In the genomic region with DNA sequence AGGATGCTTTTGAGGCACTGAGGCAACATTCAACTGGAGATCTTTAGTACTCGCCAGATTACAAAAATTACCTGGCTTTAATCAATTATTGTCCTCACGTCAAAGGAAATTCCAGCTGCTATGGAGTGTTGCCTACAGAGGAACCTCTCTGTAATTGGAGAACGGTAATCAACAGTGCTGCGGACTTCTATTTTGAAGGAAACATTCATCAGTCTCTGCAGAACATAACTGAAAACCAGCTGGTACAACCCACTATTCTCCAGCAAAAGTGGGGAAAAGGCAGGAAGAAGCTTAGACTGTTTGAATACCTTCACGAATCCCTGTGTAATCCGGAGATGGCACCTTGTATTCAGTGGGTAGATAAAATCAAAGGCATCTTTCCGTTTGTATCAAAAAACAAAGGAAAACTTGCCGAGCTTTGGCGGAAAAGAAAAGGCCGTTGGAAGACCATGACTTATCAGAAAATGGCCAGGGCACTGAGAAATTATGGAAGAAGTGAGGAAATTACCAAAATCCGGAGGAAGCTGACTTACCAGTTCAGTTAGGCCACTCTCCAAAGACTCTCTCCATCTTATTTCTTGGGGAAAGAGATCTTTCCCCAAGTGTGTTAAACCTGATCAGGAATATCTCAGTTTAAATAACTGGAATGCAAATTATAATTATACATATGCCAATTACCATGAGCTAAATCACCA, we compare ENCODE assay signal across 20 cellular contexts. TPM values are rescaled to one million over a fixed set of nuclear protein-coding genes. Genes with fewer than 3 reads are reported as not detected.
DNase-seq lines count a peak whose midpoint lies in the region; FAIRE-seq and TF ChIP-seq lines count a peak whose summit lies in the region.
"Had no signal": no experiment of that assay in that cellular context is flagged by ENCODE, and none has a peak within 500 bp of the region (broad histone marks: within the 10 kb centered on the region; RNA-seq: fewer than 3 reads in every experiment).

No MANE protein-coding gene starts in this region.

- H3K36me3 ChIP-seq in mammary epithelial cell (ENCODE audit: insufficient read depth, low read length) (no peaks in the 10 kb centered on the region), endothelial cell of umbilical vein (ENCODE audit: control insufficient read depth in 2 of 2, extremely low read depth in 1 of 2, insufficient read depth in 2 of 2, low read length in 2 of 2) (no peaks in the 10 kb centered on the region)

- CTCF ChIA-PET in mammary epithelial cell (lab: Charles Lee; ENCODE audit: low non-redundant PET) (no interaction called here), MCF 10A (lab: Yijun Ruan, JAX) (no interaction called here), endothelial cell of umbilical vein (lab: Charles Lee) (interaction anchor here (0.8 to 1.2 kb wide), 2 partner anchors 10 to 348 kb away, joined by 3 to 4 read pairs; no protein-coding TSS in a partner anchor)

- H3K4me3 ChIP-seq in mammary epithelial cell (replicated peaks in 1 of 3; ENCODE audit: insufficient read depth in 1 of 3, low read depth in 2 of 3, low read length in 3 of 3): no peak overlapping the region
- no peak overlapping the region for H3K4me3 ChIP-seq in endothelial cell of umbilical vein (replicated peaks in 1 of 3; ENCODE audit: insufficient read depth in 1 of 3, low read depth in 1 of 3, low read length in 3 of 3)

- H3K9me3 ChIP-seq in mammary epithelial cell (replicated peaks; ENCODE audit: insufficient read depth, low read length) (no peaks in the 10 kb centered on the region), endothelial cell of umbilical vein (replicated peaks; ENCODE audit: control insufficient read depth, insufficient read depth, low read length) (no peaks in the 10 kb centered on the region)
- H3K9me3 ChIP-seq: Caco-2 had no signal

- FAIRE-seq in endothelial cell of umbilical vein (lab: Jason Lieb, UNC): no peak
- FAIRE-seq: GM19239 had no signal

- in situ Hi-C loops in mammary epithelial cell (cut with MboI; ENCODE audit: low sequenced_read_pairs in 2 of 2): no loop called here

- BruUV-seq in mammary epithelial cell (replicated peaks; lab: Mats Ljungman, UMichigan) (no TSS peak), MCF 10A (replicated peaks; lab: Mats Ljungman, UMichigan) (no TSS peak), endothelial cell of umbilical vein (replicated peaks; lab: Mats Ljungman, UMichigan) (TSS peak; percentile 78)

- POLR2A ChIA-PET in MCF 10A (lab: Yijun Ruan, JAX): interaction anchor here (1.1 to 1.6 kb wide), 2 partner anchors 52 to 66 kb away, joined by 3 to 5 read pairs; a partner anchor contains a TSS
- POLR2A ChIA-PET in endothelial cell of umbilical vein (lab: Charles Lee): no interaction called here

- no peaks in the 10 kb centered on the region for H3K27me3 ChIP-seq in mammary epithelial cell (ENCODE audit: insufficient read depth, low read length)
- no peaks in the 10 kb centered on the region for H3K27me3 ChIP-seq in endothelial cell of umbilical vein (ENCODE audit: control insufficient read depth in 2 of 2, insufficient read depth in 2 of 2, low read length in 2 of 2)

- dilution Hi-C loops in mammary epithelial cell (cut with HindIII; ENCODE audit: low sequenced_read_pairs): no loop called here
- dilution Hi-C loops in endothelial cell of umbilical vein (cut with MboI; ENCODE audit: extremely low pct_ligation_motif_present, low sequenced_read_pairs): no loop called here

- no peaks in the 10 kb centered on the region for H3K9me1 ChIP-seq in endothelial cell of umbilical vein (replicated peaks; ENCODE audit: control insufficient read depth, extremely low read depth, insufficient read depth, low read length)

- H3K9me3 Mint-ChIP-seq in MCF 10A (ENCODE audit: unreplicated experiment): no peaks in the 10 kb centered on the region
- H3K9me3 Mint-ChIP-seq in activated CD4-positive, alpha-beta T cell treated with anti-CD3 and anti-CD28 coated beads, Interleukin-2, amount 10 ng/mL, durations not matched to agents 24 days and 14 days: peaks cover 4% of the 10 kb centered on the region
- H3K9me3 Mint-ChIP-seq: CD8-positive, alpha-beta memory T cell had no signal

- intact Hi-C loops in mammary epithelial cell (cut with micrococcal nuclease) (no loop called here), MCF 10A (cut with micrococcal nuclease) (no loop called here), endothelial cell of umbilical vein (cut with micrococcal nuclease) (loop anchor here (2.0 kb wide), 1 partner anchor 52 kb away; a partner anchor contains a TSS)
- intact Hi-C loops in activated CD4-positive, alpha-beta T cell treated with anti-CD3 and anti-CD28 coated beads, Interleukin-2, amount 10 ng/mL, durations not matched to agents 24 days and 14 days (cut with micrococcal nuclease): no loop called here

- peaks cover 4% of the 10 kb centered on the region for H3K4me1 Mint-ChIP-seq in MCF 10A (ENCODE audit: insufficient read depth, unreplicated experiment)
- H3K4me1 Mint-ChIP-seq in activated CD4-positive, alpha-beta T cell treated with anti-CD3 and anti-CD28 coated beads, Interleukin-2, amount 10 ng/mL, durations not matched to agents 24 days and 14 days: peaks cover 37% of the 10 kb centered on the region

- TF ChIP-seq POLR2A in endothelial cell of umbilical vein (IDR thresholded peaks at IDR 0.05; ENCODE audit: low read depth, low read length): no peak

- H3K4me3 Mint-ChIP-seq in MCF 10A (ENCODE audit: unreplicated experiment): no peak overlapping the region
- no peak overlapping the region for H3K4me3 Mint-ChIP-seq in activated CD4-positive, alpha-beta T cell treated with anti-CD3 and anti-CD28 coated beads, Interleukin-2, amount 10 ng/mL, durations not matched to agents 24 days and 14 days
- H3K4me3 Mint-ChIP-seq: CD14-positive monocyte; CD8-positive, alpha-beta memory T cell; HFFc6 had no signal

- 29% methylated on average over 11 of the region's 11 CpGs for WGBS in mammary epithelial cell (ENCODE audit: low coverage, missing lambda C conversion rate)

- H3K4me2 ChIP-seq in mammary epithelial cell (ENCODE audit: insufficient read depth, low read depth, low read length) (no peak overlapping the region), endothelial cell of umbilical vein (ENCODE audit: insufficient read depth, low read length) (no peak overlapping the region)

- no peak overlapping the region for H3K9ac ChIP-seq in mammary epithelial cell (ENCODE audit: insufficient read depth, low read length)
- H3K9ac ChIP-seq in endothelial cell of umbilical vein (replicated peaks; ENCODE audit: extremely low read depth, insufficient read depth, low read length): no peak overlapping the region

- H4K20me1 ChIP-seq in mammary epithelial cell (ENCODE audit: insufficient read depth, low read length) (no peaks in the 10 kb centered on the region), endothelial cell of umbilical vein (replicated peaks; ENCODE audit: control insufficient read depth, extremely low read depth, insufficient read depth, low read length) (no peaks in the 10 kb centered on the region)

- peaks cover 12% of the 10 kb centered on the region for H3K27me3 Mint-ChIP-seq in MCF 10A (ENCODE audit: insufficient read depth, unreplicated experiment)
- no peaks in the 10 kb centered on the region for H3K27me3 Mint-ChIP-seq in activated CD4-positive, alpha-beta T cell treated with anti-CD3 and anti-CD28 coated beads, Interleukin-2, amount 10 ng/mL, durations not matched to agents 24 days and 14 days
- H3K27me3 Mint-ChIP-seq: CD8-positive, alpha-beta memory T cell had no signal

- no peak overlapping the region for H3K27ac Mint-ChIP-seq in MCF 10A (ENCODE audit: low read depth, unreplicated experiment)
- H3K27ac Mint-ChIP-seq in activated CD4-positive, alpha-beta T cell treated with anti-CD3 and anti-CD28 coated beads, Interleukin-2, amount 10 ng/mL, durations not matched to agents 24 days and 14 days: no peak overlapping the region
- H3K27ac Mint-ChIP-seq: CD14-positive monocyte, HFFc6 had no signal

- H2AFZ ChIP-seq in mammary epithelial cell (ENCODE audit: low read depth, low read length) (peak overlapping the region; percentile 53), endothelial cell of umbilical vein (ENCODE audit: low read depth, low read length) (no peak overlapping the region)

- H3K27ac ChIP-seq in mammary epithelial cell (ENCODE audit: insufficient read depth, low read depth, low read length): no peak overlapping the region
- H3K27ac ChIP-seq in endothelial cell of umbilical vein (ENCODE audit: insufficient read depth, low read depth, low read length): peak overlapping the region; percentile 35
- H3K27ac ChIP-seq: 22Rv1, HL-60 had no signal

- H3K79me2 ChIP-seq in mammary epithelial cell (ENCODE audit: insufficient read depth, low read length) (no peaks in the 10 kb centered on the region), endothelial cell of umbilical vein (ENCODE audit: control insufficient read depth, insufficient read depth, low read length) (no peaks in the 10 kb centered on the region)

- H3K36me3 Mint-ChIP-seq in MCF 10A (ENCODE audit: insufficient read depth, unreplicated experiment): no peaks in the 10 kb centered on the region
- H3K36me3 Mint-ChIP-seq in activated CD4-positive, alpha-beta T cell treated with anti-CD3 and anti-CD28 coated beads, Interleukin-2, amount 10 ng/mL, durations not matched to agents 24 days and 14 days (ENCODE audit: low read depth): no peaks in the 10 kb centered on the region
- H3K36me3 Mint-ChIP-seq: CD14-positive monocyte had no signal

- no peak for TF ChIP-seq CTCF in mammary epithelial cell (conservative IDR thresholded peaks at IDR 0.05 in 1 of 2, IDR thresholded peaks at IDR 0.05 in 1 of 2; ENCODE audit: extremely low read depth in 1 of 2, insufficient read depth in 1 of 2, low read depth in 1 of 2, low read length in 2 of 2)
- no peak for TF ChIP-seq CTCF in MCF 10A (IDR thresholded peaks at IDR 0.05; ENCODE audit: unreplicated experiment)
- TF ChIP-seq CTCF in endothelial cell of umbilical vein (IDR thresholded peaks at IDR 0.05; ENCODE audit: extremely low read depth in 1 of 2, insufficient read depth in 1 of 2, low read depth in 1 of 2, low read length in 2 of 2): no peak

- peaks cover 19% of the 10 kb centered on the region for H3K4me1 ChIP-seq in mammary epithelial cell (ENCODE audit: insufficient read depth, low read length)
- peaks cover 5% of the 10 kb centered on the region for H3K4me1 ChIP-seq in endothelial cell of umbilical vein (ENCODE audit: control insufficient read depth, extremely low read depth, insufficient read depth, low read length)
- H3K4me1 ChIP-seq: Caco-2 had no signal

- DNase-seq in NCI-H2107 treated with DMSO at 0.1 percent for 48 hours (lab: John Stamatoyannopoulos, UW; ENCODE audit: unreplicated experiment) (peak; percentile 56), NCI-H2107 (lab: John Stamatoyannopoulos, UW) (no peak), mammary epithelial cell (no peak), MCF 10A (ENCODE audit: unreplicated experiment) (no peak), endothelial cell of umbilical vein (ENCODE audit: low read depth, low spot score) (peak; percentile 31), SKM-1 treated with dmso at 0.1 percent for 144 hours (lab: John Stamatoyannopoulos, UW; ENCODE audit: unreplicated experiment) (no peak)
- no peak for DNase-seq in activated CD4-positive, alpha-beta T cell treated with anti-CD3 and anti-CD28 coated beads, Interleukin-2, amount 10 ng/mL, durations not matched to agents 24 days and 14 days
- DNase-seq: Caco-2; CD8-positive, alpha-beta memory T cell; DND-41; GDM1; HCEC 1CT; HFFc6 had no signal

RNA-seq across cellular contexts. Expression of a gene that starts 3.0 kb away (rescaled TPM):
- total RNA-seq in mammary epithelial cell (not detected), MCF 10A (2022) (not detected in 2 replicates), endothelial cell of umbilical vein (not detected in 2 replicates)
- polyA plus RNA-seq in mammary epithelial cell (not detected), endothelial cell of umbilical vein (not detected in 2 replicates)
- polyA minus RNA-seq in mammary epithelial cell (not detected), endothelial cell of umbilical vein (not detected in 2 replicates)
- polyA plus RNA-seq in endothelial cell of umbilical vein (2011; cell fraction: cytosol; rRNA removed): not detected in 2 replicates
- polyA plus RNA-seq in endothelial cell of umbilical vein (2011; cell fraction: nucleus; rRNA removed): not detected in 2 replicates
- polyA plus RNA-seq in endothelial cell of umbilical vein (2012): not detected in 2 replicates
- not detected for polyA minus RNA-seq in endothelial cell of umbilical vein (2011; cell fraction: cytosol; rRNA and poly(A)+ RNA removed)
- polyA minus RNA-seq in endothelial cell of umbilical vein (2011; cell fraction: nucleus; rRNA and poly(A)+ RNA removed): not detected in 2 replicates
- total RNA-seq in activated CD4-positive, alpha-beta T cell treated with anti-CD3 and anti-CD28 coated beads, Interleukin-2, amount 10 ng/mL, durations not matched to agents 24 days and 14 days: 0.09 TPM in 1 of 2 replicates, not detected in the other
- total RNA-seq: A673; Caco-2; CD8-positive, alpha-beta memory T cell; H4; HFFc6 had no signal
- polyA plus RNA-seq: BJ; CD14-positive monocyte; CD8-positive, alpha-beta memory T cell had no signal

RNA-seq across cellular contexts. Expression of a gene that starts 43.5 kb away (rescaled TPM):
- total RNA-seq in mammary epithelial cell (under 1 TPM; under 0.01 to 0.19 TPM), MCF 10A (2022) (not detected in 2 replicates), endothelial cell of umbilical vein (not detected in 2 replicates)
- polyA plus RNA-seq in mammary epithelial cell (0.06 TPM), endothelial cell of umbilical vein (not detected in 2 replicates)
- polyA minus RNA-seq in mammary epithelial cell (not detected), endothelial cell of umbilical vein (not detected in 2 replicates)
- not detected in 2 replicates for polyA plus RNA-seq in endothelial cell of umbilical vein (2011; cell fraction: cytosol; rRNA removed)
- not detected in 2 replicates for polyA plus RNA-seq in endothelial cell of umbilical vein (2011; cell fraction: nucleus; rRNA removed)
- not detected in 2 replicates for polyA plus RNA-seq in endothelial cell of umbilical vein (2012)
- not detected for polyA minus RNA-seq in endothelial cell of umbilical vein (2011; cell fraction: cytosol; rRNA and poly(A)+ RNA removed)
- not detected in 2 replicates for polyA minus RNA-seq in endothelial cell of umbilical vein (2011; cell fraction: nucleus; rRNA and poly(A)+ RNA removed)
- total RNA-seq in activated CD4-positive, alpha-beta T cell treated with anti-CD3 and anti-CD28 coated beads, Interleukin-2, amount 10 ng/mL, durations not matched to agents 24 days and 14 days: not detected in 2 replicates
- total RNA-seq: A673; Caco-2; CD8-positive, alpha-beta memory T cell; H4; HFFc6 had no signal
- polyA plus RNA-seq: BJ, CD14-positive monocyte had no signal

RNA-seq across cellular contexts. Expression of a gene that starts 49.0 kb away (rescaled TPM):
- total RNA-seq in mammary epithelial cell (10 to 100 TPM; 22.2 to 27.4 TPM), MCF 10A (2022) (24.3 and 36.2 TPM in 2 replicates), endothelial cell of umbilical vein (15.8 and 22.8 TPM in 2 replicates)
- polyA plus RNA-seq in mammary epithelial cell (23.2 TPM), endothelial cell of umbilical vein (19.1 and 19.8 TPM in 2 replicates)
- polyA minus RNA-seq in mammary epithelial cell (17.1 TPM), endothelial cell of umbilical vein (14.6 and 19.3 TPM in 2 replicates)
- 15.6 and 16.7 TPM in 2 replicates for polyA plus RNA-seq in endothelial cell of umbilical vein (2011; cell fraction: cytosol; rRNA removed)
- 18.0 and 21.8 TPM in 2 replicates for polyA plus RNA-seq in endothelial cell of umbilical vein (2011; cell fraction: nucleus; rRNA removed)
- polyA plus RNA-seq in endothelial cell of umbilical vein (2012): 14.9 and 15.7 TPM in 2 replicates
- polyA minus RNA-seq in endothelial cell of umbilical vein (2011; cell fraction: cytosol; rRNA and poly(A)+ RNA removed): 28.2 TPM
- 9.0 and 9.3 TPM in 2 replicates for polyA minus RNA-seq in endothelial cell of umbilical vein (2011; cell fraction: nucleus; rRNA and poly(A)+ RNA removed)
- total RNA-seq in activated CD4-positive, alpha-beta T cell treated with anti-CD3 and anti-CD28 coated beads, Interleukin-2, amount 10 ng/mL, durations not matched to agents 24 days and 14 days: 45.3 and 47.9 TPM in 2 replicates

RNA-seq across cellular contexts. Expression of a gene that starts 51.7 kb away (rescaled TPM):
- total RNA-seq in mammary epithelial cell (100 to 1,000 TPM; 131 to 154 TPM), MCF 10A (2022) (133 and 205 TPM in 2 replicates), endothelial cell of umbilical vein (15.7 and 24.2 TPM in 2 replicates)
- polyA plus RNA-seq in mammary epithelial cell (29.6 TPM), endothelial cell of umbilical vein (3.2 and 4.5 TPM in 2 replicates)
- polyA minus RNA-seq in mammary epithelial cell (80.7 TPM), endothelial cell of umbilical vein (22.3 and 23.1 TPM in 2 replicates)
- 4.6 and 5.2 TPM in 2 replicates for polyA plus RNA-seq in endothelial cell of umbilical vein (2011; cell fraction: cytosol; rRNA removed)
- 5.3 and 5.4 TPM in 2 replicates for polyA plus RNA-seq in endothelial cell of umbilical vein (2011; cell fraction: nucleus; rRNA removed)
- polyA plus RNA-seq in endothelial cell of umbilical vein (2012): 22.7 and 23.1 TPM in 2 replicates
- polyA minus RNA-seq in endothelial cell of umbilical vein (2011; cell fraction: cytosol; rRNA and poly(A)+ RNA removed): 7.9 TPM
- polyA minus RNA-seq in endothelial cell of umbilical vein (2011; cell fraction: nucleus; rRNA and poly(A)+ RNA removed): 9.7 and 11.1 TPM in 2 replicates
- 6.9 and 8.9 TPM in 2 replicates for total RNA-seq in activated CD4-positive, alpha-beta T cell treated with anti-CD3 and anti-CD28 coated beads, Interleukin-2, amount 10 ng/mL, durations not matched to agents 24 days and 14 days

Comparison
In these comparisons a context has a peak if more than half of its experiments do, and no peak if none do; other contexts are left out.
1. DNase-seq: peak in NCI-H2107 treated with DMSO at 0.1 percent for 48 hours (single experiment) and endothelial cell of umbilical vein (single experiment); none in NCI-H2107 (single experiment), mammary epithelial cell (single experiment), MCF 10A (single experiment), activated CD4-positive, alpha-beta T cell treated with anti-CD3 and anti-CD28 coated beads, Interleukin-2, amount 10 ng/mL, durations not matched to agents 24 days and 14 days (single experiment) and SKM-1 treated with dmso at 0.1 percent for 144 hours (single experiment).